Comparison of ENCODE assay signal across 18 cellular contexts in genomic region chr2:238927746-238928519, GRCh38.
"Had no signal": no experiment of that assay in that cellular context is flagged by ENCODE, and none has a peak within 500 bp of the region (broad histone marks: within the 10 kb centered on the region; RNA-seq: fewer than 3 reads in every experiment).

No MANE protein-coding gene starts in this region.

- H3K4me3 Mint-ChIP-seq: activated naive CD8-positive, alpha-beta T cell; activated T-cell treated with anti-CD3 and anti-CD28 coated beads, Interleukin-2, amount 50 U/mL, for 72 hours; effector memory CD8-positive, alpha-beta T cell; mesothelial cell of epicardium; natural killer cell treated with Interleukin-12 subunit alpha and Interleukin-12 subunit beta and Interleukin-15 and Interleukin-18, amount 100 ng/mL, for 72 hours; stimulated activated naive CD8-positive, alpha-beta T cell treated with anti-CD3 and anti-CD28 coated beads, Interleukin-15, amount 100 ng/mL, for 72 hours had no signal

- H3K36me3 ChIP-seq: WERI-Rb-1 had no signal

- H3K36me3 Mint-ChIP-seq: activated naive CD8-positive, alpha-beta T cell; mesothelial cell of epicardium; natural killer cell treated with Interleukin-12 subunit alpha and Interleukin-12 subunit beta and Interleukin-15 and Interleukin-18, amount 100 ng/mL, for 72 hours had no signal

- DNase-seq: activated CD4-positive, alpha-beta T cell treated with anti-CD3 and anti-CD28 coated beads for 1 hour; activated CD8-positive, alpha-beta memory T cell treated with anti-CD3 and anti-CD28 coated beads for 24 hours; activated CD8-positive, alpha-beta memory T cell treated with anti-CD3 and anti-CD28 coated beads, Interleukin-2, amount 50 U/mL, for 48 hours; activated gamma-delta T cell treated with Interleukin-2 at 50 U/mL for 16 hours; activated T-cell treated with anti-CD3 and anti-CD28 coated beads, Interleukin-2, amount 50 U/mL, for 72 hours; effector memory CD8-positive, alpha-beta T cell; nucleus accumbens; small intestine; stimulated activated CD4-positive, alpha-beta T cell treated with anti-CD3 and anti-CD28 coated beads, Interleukin-4, amount 100 ng/mL, for 1 hour; stimulated activated naive CD8-positive, alpha-beta T cell treated with anti-CD3 and anti-CD28 coated beads, Interleukin-15, amount 100 ng/mL, for 72 hours; SW 1271; testis; WERI-Rb-1 had no signal

- H3K9me3 ChIP-seq: testis had no signal

- H3K27me3 ChIP-seq: testis had no signal

- H3K4me3 ChIP-seq: lung, testis had no signal

- H3K27ac Mint-ChIP-seq: activated naive CD8-positive, alpha-beta T cell; activated T-cell treated with anti-CD3 and anti-CD28 coated beads, Interleukin-2, amount 50 U/mL, for 72 hours; effector memory CD8-positive, alpha-beta T cell; mesothelial cell of epicardium; natural killer cell treated with Interleukin-12 subunit alpha and Interleukin-12 subunit beta and Interleukin-15 and Interleukin-18, amount 100 ng/mL, for 72 hours; progenitor cell of endocrine pancreas; stimulated activated naive CD8-positive, alpha-beta T cell treated with anti-CD3 and anti-CD28 coated beads, Interleukin-15, amount 100 ng/mL, for 72 hours had no signal

- H3K4me1 Mint-ChIP-seq: stimulated activated naive CD8-positive, alpha-beta T cell treated with anti-CD3 and anti-CD28 coated beads, Interleukin-15, amount 100 ng/mL, for 72 hours had no signal

- H3K9me3 Mint-ChIP-seq: activated T-cell treated with anti-CD3 and anti-CD28 coated beads, Interleukin-2, amount 50 U/mL, for 72 hours; effector memory CD8-positive, alpha-beta T cell; natural killer cell treated with Interleukin-12 subunit alpha and Interleukin-12 subunit beta and Interleukin-15 and Interleukin-18, amount 100 ng/mL, for 72 hours; stimulated activated naive CD8-positive, alpha-beta T cell treated with anti-CD3 and anti-CD28 coated beads, Interleukin-15, amount 100 ng/mL, for 72 hours had no signal

- ATAC-seq: activated T-cell treated with anti-CD3 and anti-CD28 coated beads, Interleukin-2, amount 50 U/mL, for 72 hours; effector memory CD8-positive, alpha-beta T cell; stimulated activated naive CD8-positive, alpha-beta T cell treated with anti-CD3 and anti-CD28 coated beads, Interleukin-15, amount 100 ng/mL, for 72 hours had no signal

- H3K27ac ChIP-seq: WERI-Rb-1 had no signal
